In the genomic region with DNA sequence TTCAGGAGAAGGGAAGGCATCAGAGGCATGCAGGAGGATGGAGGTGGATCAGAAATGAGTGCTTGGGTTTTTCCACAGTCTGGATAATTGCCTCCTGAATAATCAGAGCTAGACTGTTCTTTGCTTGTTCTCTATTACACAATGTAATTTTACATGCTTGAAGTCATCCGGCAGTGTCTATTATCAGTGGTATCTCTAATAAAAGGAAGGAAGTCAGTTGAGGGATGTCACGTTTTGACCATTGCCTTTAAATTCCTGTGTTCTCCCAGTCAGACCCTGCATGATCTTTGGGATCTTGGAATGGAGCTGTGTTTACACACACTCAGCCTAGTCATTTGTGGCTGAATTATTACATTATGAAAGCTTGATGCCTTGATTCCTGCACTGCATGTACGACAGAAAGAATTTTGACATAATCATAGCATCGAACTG, we compare ENCODE assay signal across 17 cellular contexts.
DNase-seq lines count a peak whose midpoint lies in the region; ATAC-seq lines count a peak whose summit lies in the region.
"Had no signal": no experiment of that assay in that cellular context is flagged by ENCODE, and none has a peak within 500 bp of the region (broad histone marks: within the 10 kb centered on the region; RNA-seq: fewer than 3 reads in every experiment).

No MANE protein-coding gene starts in this region.

- intact Hi-C loops in activated T-helper 1 cell treated with anti-CD3 and anti-CD28 coated beads, Interleukin-12 subunit alpha, Interleukin-12 subunit beta, Interleukin-2, Interleukin-4 antibody, amounts not matched to agents 30 ng/mL and 10 ng/mL and 1 ng/mL, durations not matched to agents 14 hours and 24 hours and 36 hours (cut with micrococcal nuclease), result no loop called here

- no peak for ATAC-seq in stimulated activated memory B cell treated with anti-CD40 and anti-IgM and Interleukin-4, amounts not matched to agents 10 μg/mL and 1 μg/mL and 100 μg/mL, for 72 hours
- no peak for ATAC-seq in activated T-helper 17 cell treated with anti-CD3 and anti-CD28 coated beads, Interleukin-2, amount 50 U/mL, for 72 hours (replicated peaks)
- ATAC-seq in HG02852 (IDR thresholded peaks at IDR 0.05; ENCODE audit: unreplicated experiment), result no peak
- no peak for ATAC-seq in HG02623 (IDR thresholded peaks at IDR 0.05; ENCODE audit: unreplicated experiment)
- ATAC-seq: left lung; naive thymus-derived CD8-positive, alpha-beta T cell had no signal

- peak overlapping the region; percentile 76 for H3K27ac Mint-ChIP-seq in stimulated activated memory B cell treated with anti-CD40 and anti-IgM and Interleukin-4, amounts not matched to agents 10 μg/mL and 1 μg/mL and 100 μg/mL, for 72 hours
- no peak overlapping the region for H3K27ac Mint-ChIP-seq in activated T-helper 17 cell treated with anti-CD3 and anti-CD28 coated beads, Interleukin-2, amount 50 U/mL, for 72 hours
- no peak overlapping the region for H3K27ac Mint-ChIP-seq in activated T-helper 1 cell treated with anti-CD3 and anti-CD28 coated beads, Interleukin-12 subunit alpha, Interleukin-12 subunit beta, Interleukin-2, Interleukin-4 antibody, amounts not matched to agents 30 ng/mL and 10 ng/mL and 1 ng/mL, durations not matched to agents 14 hours and 24 hours and 36 hours
- H3K27ac Mint-ChIP-seq: naive thymus-derived CD8-positive, alpha-beta T cell had no signal

- H3K27me3 Mint-ChIP-seq in stimulated activated memory B cell treated with anti-CD40 and anti-IgM and Interleukin-4, amounts not matched to agents 10 μg/mL and 1 μg/mL and 100 μg/mL, for 72 hours, result peaks cover 13% of the 10 kb centered on the region
- H3K27me3 Mint-ChIP-seq in activated T-helper 17 cell treated with anti-CD3 and anti-CD28 coated beads, Interleukin-2, amount 50 U/mL, for 72 hours, result peaks cover 16% of the 10 kb centered on the region
- H3K27me3 Mint-ChIP-seq in activated T-helper 1 cell treated with anti-CD3 and anti-CD28 coated beads, Interleukin-12 subunit alpha, Interleukin-12 subunit beta, Interleukin-2, Interleukin-4 antibody, amounts not matched to agents 30 ng/mL and 10 ng/mL and 1 ng/mL, durations not matched to agents 14 hours and 24 hours and 36 hours (ENCODE audit: insufficient read depth), result no peaks in the 10 kb centered on the region

- DNase-seq in GM04503 (ENCODE audit: low read depth) (peak; percentile 92), T1000 (lab: John Stamatoyannopoulos, UW) (peak; percentile 15), fibroblast of peridontal ligament (ENCODE audit: extremely low read depth) (peak; percentile 72)
- no peak for DNase-seq in activated T-helper 1 cell treated with anti-CD3 and anti-CD28 coated beads, Interleukin-12 subunit alpha, Interleukin-12 subunit beta, Interleukin-2, Interleukin-4 antibody, amounts not matched to agents 30 ng/mL and 10 ng/mL and 1 ng/mL, durations not matched to agents 14 hours and 24 hours and 36 hours (ENCODE audit: low spot score)
- DNase-seq: activated CD4-positive, CD25-positive, alpha-beta regulatory T cell treated with anti-CD3 and anti-CD28 coated beads, Interleukin-2, amount 50 U/mL, for 72 hours; activated CD8-positive, alpha-beta memory T cell treated with anti-CD3 and anti-CD28 coated beads, Interleukin-2, amount 50 U/mL, for 4 hours; activated naive CD4-positive, alpha-beta T cell treated with anti-CD3 and anti-CD28 coated beads, Interleukin-2, amount 50 U/mL, for 16 hours; hippocampal formation; left lung; naive thymus-derived CD8-positive, alpha-beta T cell; NCI-H2029; NCI-H526; upper lobe of left lung had no signal

- H3K4me3 Mint-ChIP-seq in stimulated activated memory B cell treated with anti-CD40 and anti-IgM and Interleukin-4, amounts not matched to agents 10 μg/mL and 1 μg/mL and 100 μg/mL, for 72 hours, result no peak overlapping the region
- no peak overlapping the region for H3K4me3 Mint-ChIP-seq in activated T-helper 17 cell treated with anti-CD3 and anti-CD28 coated beads, Interleukin-2, amount 50 U/mL, for 72 hours
- H3K4me3 Mint-ChIP-seq in activated T-helper 1 cell treated with anti-CD3 and anti-CD28 coated beads, Interleukin-12 subunit alpha, Interleukin-12 subunit beta, Interleukin-2, Interleukin-4 antibody, amounts not matched to agents 30 ng/mL and 10 ng/mL and 1 ng/mL, durations not matched to agents 14 hours and 24 hours and 36 hours, result no peak overlapping the region
- H3K4me3 Mint-ChIP-seq: naive thymus-derived CD8-positive, alpha-beta T cell had no signal

- peaks cover 18% of the 10 kb centered on the region for H3K4me1 Mint-ChIP-seq in stimulated activated memory B cell treated with anti-CD40 and anti-IgM and Interleukin-4, amounts not matched to agents 10 μg/mL and 1 μg/mL and 100 μg/mL, for 72 hours
- H3K4me1 Mint-ChIP-seq in activated T-helper 17 cell treated with anti-CD3 and anti-CD28 coated beads, Interleukin-2, amount 50 U/mL, for 72 hours, result no peaks in the 10 kb centered on the region
- peaks cover 4% of the 10 kb centered on the region for H3K4me1 Mint-ChIP-seq in activated T-helper 1 cell treated with anti-CD3 and anti-CD28 coated beads, Interleukin-12 subunit alpha, Interleukin-12 subunit beta, Interleukin-2, Interleukin-4 antibody, amounts not matched to agents 30 ng/mL and 10 ng/mL and 1 ng/mL, durations not matched to agents 14 hours and 24 hours and 36 hours (ENCODE audit: low read depth)

- H3K36me3 Mint-ChIP-seq in stimulated activated memory B cell treated with anti-CD40 and anti-IgM and Interleukin-4, amounts not matched to agents 10 μg/mL and 1 μg/mL and 100 μg/mL, for 72 hours, result no peaks in the 10 kb centered on the region
- no peaks in the 10 kb centered on the region for H3K36me3 Mint-ChIP-seq in activated T-helper 17 cell treated with anti-CD3 and anti-CD28 coated beads, Interleukin-2, amount 50 U/mL, for 72 hours (ENCODE audit: low read depth)
- H3K36me3 Mint-ChIP-seq in activated T-helper 1 cell treated with anti-CD3 and anti-CD28 coated beads, Interleukin-12 subunit alpha, Interleukin-12 subunit beta, Interleukin-2, Interleukin-4 antibody, amounts not matched to agents 30 ng/mL and 10 ng/mL and 1 ng/mL, durations not matched to agents 14 hours and 24 hours and 36 hours (ENCODE audit: low read depth), result no peaks in the 10 kb centered on the region
- H3K36me3 Mint-ChIP-seq: naive thymus-derived CD8-positive, alpha-beta T cell had no signal

- peaks cover 2% of the 10 kb centered on the region for H3K9me3 Mint-ChIP-seq in stimulated activated memory B cell treated with anti-CD40 and anti-IgM and Interleukin-4, amounts not matched to agents 10 μg/mL and 1 μg/mL and 100 μg/mL, for 72 hours
- no peaks in the 10 kb centered on the region for H3K9me3 Mint-ChIP-seq in activated T-helper 17 cell treated with anti-CD3 and anti-CD28 coated beads, Interleukin-2, amount 50 U/mL, for 72 hours
- no peaks in the 10 kb centered on the region for H3K9me3 Mint-ChIP-seq in activated T-helper 1 cell treated with anti-CD3 and anti-CD28 coated beads, Interleukin-12 subunit alpha, Interleukin-12 subunit beta, Interleukin-2, Interleukin-4 antibody, amounts not matched to agents 30 ng/mL and 10 ng/mL and 1 ng/mL, durations not matched to agents 14 hours and 24 hours and 36 hours
- H3K9me3 Mint-ChIP-seq: naive thymus-derived CD8-positive, alpha-beta T cell had no signal
